In the genomic region with DNA sequence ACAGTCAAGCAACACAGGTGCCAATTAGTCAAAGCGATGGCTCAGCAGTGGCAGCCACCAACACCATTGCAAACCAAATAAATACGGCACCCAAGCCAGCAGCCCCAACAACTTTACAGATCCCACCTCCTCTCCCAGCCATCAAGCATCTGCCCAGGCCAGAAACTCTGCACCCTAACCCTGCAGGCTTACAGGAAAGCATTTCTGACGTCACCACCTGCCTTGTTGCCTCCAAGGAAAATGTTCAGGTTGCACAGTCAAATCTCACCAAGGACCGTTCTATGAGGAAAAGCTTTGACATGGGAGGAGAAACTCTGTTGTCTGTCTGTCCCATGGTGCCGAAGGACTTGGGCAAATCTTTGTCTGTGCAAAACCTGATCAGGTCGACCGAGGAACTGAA, we compare ENCODE assay signal across 2 cellular contexts.
A peak's percentile ranks its signal among the peaks of the same experiment; 100 is the strongest.
TF ChIP-seq lines count a peak whose summit lies in the region.

No MANE protein-coding gene starts in this region.

TF ChIP-seq in HepG2, 621 proteins besides CTCF, POLR2A, EP300 and RAD21:
- TF ChIP-seq ZNF33B (CRISPR knock-in tag; IDR thresholded peaks at IDR 0.05) (no peak), CREB1 (IDR thresholded peaks at IDR 0.05) (peak; percentile 89), CREB1 (CRISPR knock-in tag; IDR thresholded peaks at IDR 0.05) (no peak), ATF7 (IDR thresholded peaks at IDR 0.05) (peak; percentile 80), ATF7 (CRISPR knock-in tag; IDR thresholded peaks at IDR 0.05) (no peak)

TF ChIP-seq in H1, 55 proteins besides CTCF, POLR2A, EP300 and RAD21:
- TF ChIP-seq CEBPB (IDR thresholded peaks at IDR 0.05; ENCODE audit: low read depth, low read length) (no peak), JUND (IDR thresholded peaks at IDR 0.05; ENCODE audit: low read length) (no peak), SIN3A (conservative IDR thresholded peaks at IDR 0.05 in 1 of 2, IDR thresholded peaks at IDR 0.05 in 1 of 2; ENCODE audit: low read depth in 1 of 2, low read length in 2 of 2) (no peak), FOSL1 (IDR thresholded peaks at IDR 0.05; ENCODE audit: insufficient read depth, low read depth, low read length) (no peak)
